17 cellular contexts compared by ENCODE assay signal in genomic region chr2:120435671-120436459, GRCh38.
"Had no signal": no experiment of that assay in that cellular context is flagged by ENCODE, and none has a peak within 500 bp of the region (broad histone marks: within the 10 kb centered on the region; RNA-seq: fewer than 3 reads in every experiment).

No MANE protein-coding gene starts in this region.

- H3K27ac Mint-ChIP-seq: activated naive CD4-positive, alpha-beta T cell treated with anti-CD3 and anti-CD28 coated beads, Interleukin-2, amount 10 ng/mL, durations not matched to agents 7 days and 5 days; activated naive CD8-positive, alpha-beta T cell treated with anti-CD3 and anti-CD28 coated beads, Interleukin-2, amount 50 U/mL, for 24 hours; natural killer cell; stimulated activated naive CD8-positive, alpha-beta T cell treated with anti-CD3 and anti-CD28 coated beads, Interleukin-15, Interleukin-2, amounts not matched to agents 100 ng/mL and 50 ng/mL, for 24 hours; T-helper 17 cell had no signal

- H3K4me1 ChIP-seq: esophagus muscularis mucosa, parathyroid adenoma, transverse colon had no signal

- H3K36me3 Mint-ChIP-seq: activated naive CD4-positive, alpha-beta T cell treated with anti-CD3 and anti-CD28 coated beads, Interleukin-2, amount 10 ng/mL, durations not matched to agents 7 days and 5 days; natural killer cell had no signal

- H3K79me2 ChIP-seq: parathyroid adenoma had no signal

- H3K4me1 Mint-ChIP-seq: activated naive CD4-positive, alpha-beta T cell treated with anti-CD3 and anti-CD28 coated beads, Interleukin-2, amount 10 ng/mL, durations not matched to agents 7 days and 5 days; activated naive CD8-positive, alpha-beta T cell treated with anti-CD3 and anti-CD28 coated beads, Interleukin-2, amount 50 U/mL, for 24 hours; natural killer cell; T-helper 17 cell had no signal

- H3K36me3 ChIP-seq: brain microvascular endothelial cell, esophagus muscularis mucosa, neutrophil, transverse colon, WERI-Rb-1 had no signal

- DNase-seq: activated CD4-positive, alpha-beta T cell treated with anti-CD3 and anti-CD28 coated beads for 1 hour; activated effector memory CD4-positive, alpha-beta T cell treated with Interleukin-2 at 50 U/mL for 16 hours; activated naive CD4-positive, alpha-beta T cell treated with anti-CD3 and anti-CD28 coated beads, Interleukin-2, amount 10 ng/mL, durations not matched to agents 7 days and 5 days; activated naive CD8-positive, alpha-beta T cell treated with anti-CD3 and anti-CD28 coated beads, Interleukin-2, amount 50 U/mL, for 24 hours; activated T-cell treated with anti-CD3 and anti-CD28 coated beads, Interleukin-2, amount 50 U/mL, for 4 hours; aorta; brain microvascular endothelial cell; effector CD8-positive, alpha-beta T cell; mesenchymal stem cell; natural killer cell; T-helper 17 cell; transverse colon; WERI-Rb-1 had no signal

- H3K9me3 Mint-ChIP-seq: activated naive CD4-positive, alpha-beta T cell treated with anti-CD3 and anti-CD28 coated beads, Interleukin-2, amount 10 ng/mL, durations not matched to agents 7 days and 5 days; activated naive CD8-positive, alpha-beta T cell treated with anti-CD3 and anti-CD28 coated beads, Interleukin-2, amount 50 U/mL, for 24 hours; activated T-cell treated with anti-CD3 and anti-CD28 coated beads, Interleukin-2, amount 50 U/mL, for 4 hours; natural killer cell; stimulated activated naive CD8-positive, alpha-beta T cell treated with anti-CD3 and anti-CD28 coated beads, Interleukin-15, Interleukin-2, amounts not matched to agents 100 ng/mL and 50 ng/mL, for 24 hours had no signal

- H3K9ac ChIP-seq: parathyroid adenoma had no signal

- H3K4me3 ChIP-seq: esophagus muscularis mucosa, transverse colon had no signal

- ATAC-seq: activated naive CD8-positive, alpha-beta T cell treated with anti-CD3 and anti-CD28 coated beads, Interleukin-2, amount 50 U/mL, for 24 hours; activated T-cell treated with anti-CD3 and anti-CD28 coated beads, Interleukin-2, amount 50 U/mL, for 4 hours; natural killer cell; T-helper 17 cell had no signal

- H3K9me3 ChIP-seq: esophagus muscularis mucosa, neutrophil, transverse colon had no signal

- H2AFZ ChIP-seq: parathyroid adenoma had no signal

- H3K27ac ChIP-seq: brain microvascular endothelial cell, esophagus muscularis mucosa, neutrophil, parathyroid adenoma, transverse colon, WERI-Rb-1 had no signal

- H3K4me3 Mint-ChIP-seq: activated naive CD4-positive, alpha-beta T cell treated with anti-CD3 and anti-CD28 coated beads, Interleukin-2, amount 10 ng/mL, durations not matched to agents 7 days and 5 days; activated naive CD8-positive, alpha-beta T cell treated with anti-CD3 and anti-CD28 coated beads, Interleukin-2, amount 50 U/mL, for 24 hours; activated T-cell treated with anti-CD3 and anti-CD28 coated beads, Interleukin-2, amount 50 U/mL, for 4 hours; natural killer cell; stimulated activated naive CD8-positive, alpha-beta T cell treated with anti-CD3 and anti-CD28 coated beads, Interleukin-15, Interleukin-2, amounts not matched to agents 100 ng/mL and 50 ng/mL, for 24 hours; T-helper 17 cell had no signal
